ENCODE assay signal across 2 cellular contexts in the genomic region with DNA sequence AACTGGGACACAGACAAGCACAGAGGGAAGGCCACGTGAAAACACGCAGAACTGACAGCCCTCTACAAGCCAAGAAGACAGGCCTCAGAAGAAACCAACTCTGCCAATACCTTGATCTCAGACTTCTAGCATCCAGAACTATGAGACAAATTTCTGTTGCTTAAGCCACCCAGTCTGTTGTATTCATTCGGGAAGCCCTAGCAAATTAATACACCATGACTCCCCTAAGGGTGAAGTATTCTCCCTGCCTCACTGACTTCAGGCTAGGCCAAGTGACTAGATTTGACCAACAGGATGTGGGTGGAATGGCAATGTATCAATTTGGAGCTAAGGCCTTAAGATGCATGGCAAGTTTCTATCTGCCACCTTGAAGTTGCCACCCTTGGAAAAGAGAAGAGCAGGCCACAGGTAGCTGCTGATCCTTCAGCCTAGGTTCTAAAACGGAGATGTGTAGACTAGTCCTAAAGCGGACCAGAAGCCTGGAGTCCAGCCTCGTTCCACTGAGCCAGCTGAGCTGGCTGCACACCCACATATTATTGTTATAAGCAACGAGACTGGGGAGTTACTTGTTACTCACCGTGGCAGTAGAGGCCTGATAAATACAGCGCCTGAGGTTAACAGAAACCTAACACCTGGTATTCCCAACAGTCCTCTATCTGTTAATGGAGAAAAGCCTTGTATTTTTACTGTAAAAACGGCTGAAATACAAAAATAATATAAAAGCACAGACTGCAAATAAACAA.
TF ChIP-seq lines count a peak whose summit lies in the region.

No MANE protein-coding gene starts in this region.

TF ChIP-seq in SK-N-SH, 30 proteins besides CTCF, POLR2A, EP300 and RAD21 (continued from another document):
- TF ChIP-seq MXI1 (IDR thresholded peaks at IDR 0.05; ENCODE audit: low read depth, low read length) (no peak), POLR2AphosphoS5 (IDR thresholded peaks at IDR 0.05; ENCODE audit: low read depth, low read length) (no peak), YY1 (IDR thresholded peaks at IDR 0.05; ENCODE audit: low read depth) (no peak), PBX3 (IDR thresholded peaks at IDR 0.05) (no peak), GATA2 (CRISPR knock-in tag; IDR thresholded peaks at IDR 0.05) (no peak), FOSL2 (IDR thresholded peaks at IDR 0.05; ENCODE audit: borderline replicate concordance, low read depth) (no peak), IRF3 (IDR thresholded peaks at IDR 0.05; ENCODE audit: low read depth, low read length) (no peak), GABPA (IDR thresholded peaks at IDR 0.05; ENCODE audit: low read depth) (no peak)
- TF ChIP-seq, protein P1, sequence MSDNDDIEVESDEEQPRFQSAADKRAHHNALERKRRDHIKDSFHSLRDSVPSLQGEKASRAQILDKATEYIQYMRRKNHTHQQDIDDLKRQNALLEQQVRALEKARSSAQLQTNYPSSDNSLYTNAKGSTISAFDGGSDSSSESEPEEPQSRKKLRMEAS (IDR thresholded peaks at IDR 0.05; ENCODE audit: low read depth): no peak

TF ChIP-seq in SK-N-SH treated with all-trans-retinoic acid at 6 μM for 48 hours, 23 proteins besides CTCF, POLR2A, EP300 and RAD21 (continued from another document):
- TF ChIP-seq OSR1 (CRISPR knock-in tag; IDR thresholded peaks at IDR 0.05) (no peak), ZNF8 (CRISPR knock-in tag; IDR thresholded peaks at IDR 0.05) (no peak), ZNF565 (CRISPR knock-in tag; conservative IDR thresholded peaks at IDR 0.05; ENCODE audit: low read depth) (no peak), BACH2 (CRISPR knock-in tag; IDR thresholded peaks at IDR 0.05; ENCODE audit: borderline replicate concordance) (no peak), GLIS3 (CRISPR knock-in tag; IDR thresholded peaks at IDR 0.05) (no peak), ZNF70 (CRISPR knock-in tag; IDR thresholded peaks at IDR 0.05) (no peak), PPARA (CRISPR knock-in tag; IDR thresholded peaks at IDR 0.05; ENCODE audit: borderline replicate concordance) (no peak), CSRNP3 (CRISPR knock-in tag; IDR thresholded peaks at IDR 0.05) (no peak)
